Comparison of ENCODE assay signal across 17 cellular contexts in genomic region chr13:84192125-84192524, GRCh38.
A peak's percentile ranks its signal among the peaks of the same experiment; 100 is the strongest.
DNase-seq lines count a peak whose midpoint lies in the region; FAIRE-seq and TF ChIP-seq lines count a peak whose summit lies in the region.
"Had no signal": no experiment of that assay in that cellular context is flagged by ENCODE, and none has a peak within 500 bp of the region (broad histone marks: within the 10 kb centered on the region; RNA-seq: fewer than 3 reads in every experiment).

No MANE protein-coding gene starts in this region.

- no peak for TF ChIP-seq CTCF in epithelial cell of proximal tubule (conservative IDR thresholded peaks at IDR 0.05; ENCODE audit: low read depth, low read length)
- no peak for TF ChIP-seq CTCF in dorsolateral prefrontal cortex (IDR thresholded peaks at IDR 0.05 in 54 of 56, conservative IDR thresholded peaks at IDR 0.05 in 2 of 56; ENCODE audit: low read depth in 1 of 56, partially characterized antibody in 56 of 56)

- H3K14ac ChIP-seq in neuronal stem cell (ENCODE audit: low read length): no peak overlapping the region

- H4K8ac ChIP-seq in neuronal stem cell (ENCODE audit: low read depth, low read length): no peak overlapping the region

- H3K9me3 ChIP-seq in neuronal stem cell (replicated peaks in 1 of 2; ENCODE audit: control insufficient read depth in 2 of 2, insufficient read depth in 1 of 2, low read depth in 1 of 2, low read length in 2 of 2): peaks cover 0 to 21% of the 10 kb centered on the region in 2 donors

- no peaks in the 10 kb centered on the region for H3K27me3 ChIP-seq in neuronal stem cell (ENCODE audit: control insufficient read depth in 3 of 3, insufficient read depth in 3 of 3, low read depth in 1 of 3, low read length in 3 of 3)
- H3K27me3 ChIP-seq in dorsolateral prefrontal cortex: no peaks in the 10 kb centered on the region
- H3K27me3 ChIP-seq: heart left ventricle had no signal

- H3K79me1 ChIP-seq in neuronal stem cell (ENCODE audit: low read depth, low read length): no peaks in the 10 kb centered on the region

- no peak overlapping the region for H2BK12ac ChIP-seq in neuronal stem cell (ENCODE audit: low read length)

- intact Hi-C loops in dorsolateral prefrontal cortex (cut with DNase I): no loop called here

- no peak overlapping the region for H4K91ac ChIP-seq in neuronal stem cell (ENCODE audit: low read depth, low read length, poor library complexity)

- WGBS in neuronal stem cell (ENCODE audit: extremely low coverage in 2 of 2, insufficient read length in 2 of 2, insufficient replicate concordance in 1 of 2), 2 donors: no CpG with 5 or more reads among the region's 3 CpGs

- H2BK120ac ChIP-seq in neuronal stem cell (ENCODE audit: low read depth, low read length): no peak overlapping the region

- H3K36me3 ChIP-seq in neuronal stem cell (replicated peaks in 1 of 2; ENCODE audit: control insufficient read depth in 2 of 2, insufficient read depth in 2 of 2, low read length in 2 of 2): no peaks in the 10 kb centered on the region
- H3K36me3 ChIP-seq: heart left ventricle had no signal

- no peak overlapping the region for H3K23ac ChIP-seq in neuronal stem cell (ENCODE audit: low read depth, low read length, poor library complexity)

- peak; percentile 1 for DNase-seq in ELF-1 (ENCODE audit: low read depth, low spot score)
- peak; percentile 85 for DNase-seq in RCC 7860 (ENCODE audit: low spot score)
- peak; percentile 23 for DNase-seq in epithelial cell of proximal tubule (ENCODE audit: low read depth)
- no peak for DNase-seq in neuronal stem cell (ENCODE audit: low spot score)
- no peak for DNase-seq in pons (ENCODE audit: low spot score)
- no peak for DNase-seq in dorsolateral prefrontal cortex
- no peak for DNase-seq in NCI-H187 (lab: John Stamatoyannopoulos, UW)
- no peak for DNase-seq in GM12891 (ENCODE audit: insufficient read length, low spot score)
- DNase-seq: activated CD8-positive, alpha-beta T cell treated with anti-CD3 and anti-CD28 coated beads, Interleukin-2, amount 10 ng/mL, durations not matched to agents 7 days and 5 days; activated gamma-delta T cell treated with Interleukin-2 at 50 U/mL for 16 hours; CD4-positive, CD25-positive, alpha-beta regulatory T cell; heart left ventricle; NCI-H1105; NCI-H526; stimulated activated CD4-positive, alpha-beta T cell treated with anti-CD3 and anti-CD28 coated beads, Interleukin-2, amount 100 ng/mL, for 48 hours; stimulated activated naive CD4-positive, alpha-beta T cell had no signal

- H2BK5ac ChIP-seq in neuronal stem cell (ENCODE audit: low read length): no peak overlapping the region

- no peak for TF ChIP-seq POLR2A in GM12891 (IDR thresholded peaks at IDR 0.05; ENCODE audit: low read depth, low read length)

- no peak overlapping the region for H3K18ac ChIP-seq in neuronal stem cell (ENCODE audit: low read length)

- H3K4me2 ChIP-seq in neuronal stem cell (ENCODE audit: insufficient read depth, low read length, poor library complexity, severe bottlenecking): no peak overlapping the region

- H3K9ac ChIP-seq in neuronal stem cell (ENCODE audit: low read depth, low read length, poor library complexity): no peak overlapping the region

- H3K4me1 ChIP-seq in neuronal stem cell (ENCODE audit: control insufficient read depth in 2 of 2, insufficient read depth in 1 of 2, low read depth in 1 of 2, low read length in 2 of 2): no peaks in the 10 kb centered on the region
- H3K4me1 ChIP-seq: heart left ventricle had no signal

- H2AK5ac ChIP-seq in neuronal stem cell (ENCODE audit: low read depth, low read length): no peak overlapping the region

- no peak overlapping the region for H2BK15ac ChIP-seq in neuronal stem cell (ENCODE audit: low read length)

- FAIRE-seq in RCC 7860 (lab: Jason Lieb, UNC) (no peak), GM12891 (lab: Jason Lieb, UNC) (no peak)
- FAIRE-seq: TTC549 had no signal

- H3K27ac ChIP-seq in neuronal stem cell (replicated peaks; ENCODE audit: low read length): no peak overlapping the region
- no peak overlapping the region for H3K27ac ChIP-seq in dorsolateral prefrontal cortex
- H3K27ac ChIP-seq: heart left ventricle had no signal

- H3K4me3 ChIP-seq in epithelial cell of proximal tubule (ENCODE audit: low read depth, low read length) (no peak overlapping the region), neuronal stem cell (ENCODE audit: low read length in 2 of 2) (no peak overlapping the region), dorsolateral prefrontal cortex (no peak overlapping the region)
- H3K4me3 ChIP-seq: heart left ventricle had no signal

- H3K4ac ChIP-seq in neuronal stem cell (ENCODE audit: low read length): no peak overlapping the region

- peak overlapping the region; percentile 42 for H2AFZ ChIP-seq in neuronal stem cell (ENCODE audit: low read length)

TF ChIP-seq in GM12891, 5 proteins besides CTCF, POLR2A, EP300 and RAD21:
- no peak for TF ChIP-seq POLR2AphosphoS5 (IDR thresholded peaks at IDR 0.05; ENCODE audit: low read depth, low read length)
- no peak for TF ChIP-seq POU2F2 (IDR thresholded peaks at IDR 0.05; ENCODE audit: low read depth, low read length)
- no peak for TF ChIP-seq TAF1 (IDR thresholded peaks at IDR 0.05; ENCODE audit: low read depth, low read length)
- TF ChIP-seq PAX5 (IDR thresholded peaks at IDR 0.05; ENCODE audit: insufficient read depth, low read length, severe bottlenecking): no peak
- TF ChIP-seq SPI1 (IDR thresholded peaks at IDR 0.05; ENCODE audit: low read depth, low read length): no peak

Comparison
In these comparisons a context has a peak if more than half of its experiments do, and no peak if none do; other contexts are left out.
1. DNase-seq: peak in ELF-1 (single experiment), RCC 7860 (single experiment) and epithelial cell of proximal tubule (single experiment); none in neuronal stem cell (single experiment), pons (single experiment), dorsolateral prefrontal cortex (0 of 10), NCI-H187 (0 of 2) and GM12891 (single experiment).